1 cellular context compared by ENCODE assay signal in the genomic region with DNA sequence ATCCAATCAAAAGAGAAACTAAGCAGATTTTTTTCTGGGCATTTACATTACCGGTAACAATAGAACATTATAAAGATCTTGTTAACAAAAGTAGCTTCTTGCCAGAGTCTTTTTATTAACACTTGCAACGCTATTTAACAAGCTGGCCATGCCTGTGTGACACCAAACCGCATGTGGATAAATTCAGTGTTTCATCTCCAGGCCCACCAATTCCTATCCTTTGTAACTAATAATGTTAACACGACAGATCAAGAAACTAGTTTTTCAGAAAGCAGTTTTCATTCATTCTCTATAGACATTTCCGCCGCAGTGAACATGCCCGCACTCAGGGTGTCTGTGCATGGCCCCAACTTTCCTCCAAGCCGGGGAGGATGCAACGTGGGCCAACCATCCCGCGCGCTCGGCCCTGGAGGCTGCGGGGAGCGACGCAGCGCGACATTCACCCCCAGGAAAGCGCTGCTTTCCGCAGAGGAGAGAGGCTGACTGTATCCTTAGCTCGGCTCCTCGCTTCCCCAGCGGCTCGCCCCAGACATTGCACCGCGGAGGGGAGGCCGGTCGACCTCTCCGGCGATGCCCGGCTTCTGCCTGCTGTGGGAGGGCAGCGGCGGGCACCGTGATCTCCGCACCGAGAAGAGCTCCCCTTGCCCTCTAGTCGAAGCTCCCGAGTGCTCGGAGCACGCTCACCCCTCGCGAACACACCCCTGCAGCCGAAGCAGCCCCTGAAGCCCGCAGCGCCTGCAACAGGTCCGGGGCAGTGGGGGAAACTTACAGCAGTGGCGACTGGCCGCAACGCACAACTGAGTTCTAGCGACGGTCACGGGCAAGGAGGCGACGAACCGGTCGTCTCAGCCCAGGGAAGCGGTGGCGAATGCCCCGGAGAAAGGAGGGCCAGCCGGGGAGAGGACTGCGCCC.
TF ChIP-seq lines count a peak whose summit lies in the region.

No MANE protein-coding gene starts in this region.

TF ChIP-seq in K562, 482 proteins besides CTCF, POLR2A, EP300 and RAD21 (continued from another document):
- TF ChIP-seq, protein P1, sequence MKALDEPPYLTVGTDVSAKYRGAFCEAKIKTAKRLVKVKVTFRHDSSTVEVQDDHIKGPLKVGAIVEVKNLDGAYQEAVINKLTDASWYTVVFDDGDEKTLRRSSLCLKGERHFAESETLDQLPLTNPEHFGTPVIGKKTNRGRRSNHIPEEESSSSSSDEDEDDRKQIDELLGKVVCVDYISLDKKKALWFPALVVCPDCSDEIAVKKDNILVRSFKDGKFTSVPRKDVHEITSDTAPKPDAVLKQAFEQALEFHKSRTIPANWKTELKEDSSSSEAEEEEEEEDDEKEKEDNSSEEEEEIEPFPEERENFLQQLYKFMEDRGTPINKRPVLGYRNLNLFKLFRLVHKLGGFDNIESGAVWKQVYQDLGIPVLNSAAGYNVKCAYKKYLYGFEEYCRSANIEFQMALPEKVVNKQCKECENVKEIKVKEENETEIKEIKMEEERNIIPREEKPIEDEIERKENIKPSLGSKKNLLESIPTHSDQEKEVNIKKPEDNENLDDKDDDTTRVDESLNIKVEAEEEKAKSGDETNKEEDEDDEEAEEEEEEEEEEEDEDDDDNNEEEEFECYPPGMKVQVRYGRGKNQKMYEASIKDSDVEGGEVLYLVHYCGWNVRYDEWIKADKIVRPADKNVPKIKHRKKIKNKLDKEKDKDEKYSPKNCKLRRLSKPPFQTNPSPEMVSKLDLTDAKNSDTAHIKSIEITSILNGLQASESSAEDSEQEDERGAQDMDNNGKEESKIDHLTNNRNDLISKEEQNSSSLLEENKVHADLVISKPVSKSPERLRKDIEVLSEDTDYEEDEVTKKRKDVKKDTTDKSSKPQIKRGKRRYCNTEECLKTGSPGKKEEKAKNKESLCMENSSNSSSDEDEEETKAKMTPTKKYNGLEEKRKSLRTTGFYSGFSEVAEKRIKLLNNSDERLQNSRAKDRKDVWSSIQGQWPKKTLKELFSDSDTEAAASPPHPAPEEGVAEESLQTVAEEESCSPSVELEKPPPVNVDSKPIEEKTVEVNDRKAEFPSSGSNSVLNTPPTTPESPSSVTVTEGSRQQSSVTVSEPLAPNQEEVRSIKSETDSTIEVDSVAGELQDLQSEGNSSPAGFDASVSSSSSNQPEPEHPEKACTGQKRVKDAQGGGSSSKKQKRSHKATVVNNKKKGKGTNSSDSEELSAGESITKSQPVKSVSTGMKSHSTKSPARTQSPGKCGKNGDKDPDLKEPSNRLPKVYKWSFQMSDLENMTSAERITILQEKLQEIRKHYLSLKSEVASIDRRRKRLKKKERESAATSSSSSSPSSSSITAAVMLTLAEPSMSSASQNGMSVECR (CRISPR knock-in tag; IDR thresholded peaks at IDR 0.05): peak; percentile 23; the same call in 1 of the 2 replicates
